Comparison of ENCODE assay signal across 25 cellular contexts in genomic region chr20:1386323-1386722, GRCh38. TPM values are rescaled to one million over a fixed set of nuclear protein-coding genes. Genes with fewer than 3 reads are reported as not detected.
DNase-seq lines count a peak whose midpoint lies in the region; ATAC-seq and TF ChIP-seq lines count a peak whose summit lies in the region.
"Had no signal": no experiment of that assay in that cellular context is flagged by ENCODE, and none has a peak within 500 bp of the region (broad histone marks: within the 10 kb centered on the region; RNA-seq: fewer than 3 reads in every experiment).

No MANE protein-coding gene starts in this region.

- no peaks in the 10 kb centered on the region for H3K36me3 ChIP-seq in vagina
- H3K36me3 ChIP-seq: prostate gland, sigmoid colon had no signal

- H3K27me3 Mint-ChIP-seq in activated naive CD4-positive, alpha-beta T cell treated with anti-CD3 and anti-CD28 coated beads for 36 hours (ENCODE audit: low read depth): no peaks in the 10 kb centered on the region
- H3K27me3 Mint-ChIP-seq in T-cell: no peaks in the 10 kb centered on the region
- H3K27me3 Mint-ChIP-seq: stimulated activated naive B cell treated with anti-CD40 and anti-IgM and Interleukin-4, amounts not matched to agents 10 μg/mL and 1 μg/mL and 100 μg/mL, for 72 hours had no signal

- no peaks in the 10 kb centered on the region for H3K9me3 Mint-ChIP-seq in activated naive CD4-positive, alpha-beta T cell treated with anti-CD3 and anti-CD28 coated beads for 36 hours
- no peaks in the 10 kb centered on the region for H3K9me3 Mint-ChIP-seq in T-cell
- H3K9me3 Mint-ChIP-seq: stimulated activated naive B cell treated with anti-CD40 and anti-IgM and Interleukin-4, amounts not matched to agents 10 μg/mL and 1 μg/mL and 100 μg/mL, for 72 hours had no signal

- H3K27ac ChIP-seq in vagina: no peak overlapping the region
- H3K27ac ChIP-seq: adrenal gland, brain microvascular endothelial cell, prostate gland, sigmoid colon, SJSA1 had no signal

- peak overlapping the region; percentile 47 for H3K27ac Mint-ChIP-seq in activated naive CD4-positive, alpha-beta T cell treated with anti-CD3 and anti-CD28 coated beads for 36 hours
- peak overlapping the region; percentile 46 to 68 for H3K27ac Mint-ChIP-seq in T-cell
- H3K27ac Mint-ChIP-seq: stimulated activated naive B cell treated with anti-CD40 and anti-IgM and Interleukin-4, amounts not matched to agents 10 μg/mL and 1 μg/mL and 100 μg/mL, for 72 hours had no signal

- TF ChIP-seq POLR2A in vagina (IDR thresholded peaks at IDR 0.05): no peak

- peaks cover 24% of the 10 kb centered on the region for H3K36me3 Mint-ChIP-seq in activated naive CD4-positive, alpha-beta T cell treated with anti-CD3 and anti-CD28 coated beads for 36 hours (ENCODE audit: low read depth)
- H3K36me3 Mint-ChIP-seq in T-cell: peaks cover 14% of the 10 kb centered on the region

- H3K4me1 ChIP-seq in vagina: peaks cover 85% of the 10 kb centered on the region

- no peak for DNase-seq in activated naive CD4-positive, alpha-beta T cell treated with anti-CD3 and anti-CD28 coated beads for 36 hours
- no peak for DNase-seq in activated naive CD4-positive, alpha-beta T cell treated with anti-CD3 and anti-CD28 coated beads, Interleukin-2, amount 50 U/mL, for 16 hours
- DNase-seq in T-cell (no peak), left lobe of liver (ENCODE audit: low spot score) (peak; percentile 7), vagina (ENCODE audit: extremely low spot score in 2 of 2) (peak; percentile 25 to 37), NK-92 (lab: John Stamatoyannopoulos, UW; ENCODE audit: unreplicated experiment) (no peak)
- DNase-seq: ACHN; activated CD4-positive, CD25-positive, alpha-beta regulatory T cell treated with anti-CD3 and anti-CD28 coated beads, Interleukin-2, amount 50 U/mL, for 72 hours; adrenal gland; brain microvascular endothelial cell; effector CD8-positive, alpha-beta T cell; left lung; NCI-H1105 treated with DMSO at 0.1 percent for 48 hours; NCI-H2029 treated with DMSO at 0.1 percent for 48 hours; NCI-H2227 treated with DMSO at 0.1 percent for 48 hours; nucleus accumbens; RPMI8226; sigmoid colon; stimulated activated CD4-positive, alpha-beta T cell treated with anti-CD3 and anti-CD28 coated beads, Interleukin-4, amount 100 ng/mL, for 24 hours; stimulated activated naive B cell treated with anti-CD40 and anti-IgM and Interleukin-4, amounts not matched to agents 10 μg/mL and 1 μg/mL and 100 μg/mL, for 72 hours had no signal

- intact Hi-C loops in activated naive CD4-positive, alpha-beta T cell treated with anti-CD3 and anti-CD28 coated beads for 36 hours (cut with micrococcal nuclease): no loop called here
- intact Hi-C loops in vagina (cut with DNase I): no loop called here

- H3K9me3 ChIP-seq in vagina: no peaks in the 10 kb centered on the region
- H3K9me3 ChIP-seq: adrenal gland, HAP-1, left lung, prostate gland, sigmoid colon, SJSA1 had no signal

- ATAC-seq in T-cell (replicated peaks in 1 of 4) (no peak), left lobe of liver (no peak), HG03457 (IDR thresholded peaks at IDR 0.05; ENCODE audit: unreplicated experiment) (no peak), GM18520 (IDR thresholded peaks at IDR 0.05; ENCODE audit: unreplicated experiment) (no peak)
- ATAC-seq: left lung; stimulated activated naive B cell treated with anti-CD40 and anti-IgM and Interleukin-4, amounts not matched to agents 10 μg/mL and 1 μg/mL and 100 μg/mL, for 72 hours had no signal

- no peaks in the 10 kb centered on the region for H3K27me3 ChIP-seq in vagina
- H3K27me3 ChIP-seq: adrenal gland, brain microvascular endothelial cell, left lung, sigmoid colon, SJSA1 had no signal

- no peak overlapping the region for H3K4me3 ChIP-seq in vagina
- H3K4me3 ChIP-seq: adrenal gland, HAP-1, left lung, prostate gland, sigmoid colon, SJSA1 had no signal

- CTCF ChIA-PET in activated naive CD4-positive, alpha-beta T cell treated with anti-CD3 and anti-CD28 coated beads for 36 hours (lab: Charles Lee): interaction anchor here (0.6 to 1.1 kb wide), 2 partner anchors 93 to 278 kb away, joined by 4 to 6 read pairs; no protein-coding TSS in a partner anchor
- CTCF ChIA-PET in T-cell (lab: Charles Lee): no interaction called here

- TF ChIP-seq CTCF in vagina (IDR thresholded peaks at IDR 0.05): no peak

- H3K4me1 Mint-ChIP-seq in activated naive CD4-positive, alpha-beta T cell treated with anti-CD3 and anti-CD28 coated beads for 36 hours (ENCODE audit: low read depth): peaks cover 94% of the 10 kb centered on the region
- H3K4me1 Mint-ChIP-seq in T-cell: peaks cover 93 to 95% (median 94%) of the 10 kb centered on the region in 3 donors

- POLR2A ChIA-PET in T-cell (lab: Charles Lee): no interaction called here

- H3K4me3 Mint-ChIP-seq in activated naive CD4-positive, alpha-beta T cell treated with anti-CD3 and anti-CD28 coated beads for 36 hours: no peak overlapping the region
- peak overlapping the region in 2 of 3 donors; percentile 5 to 82 for H3K4me3 Mint-ChIP-seq in T-cell
- H3K4me3 Mint-ChIP-seq: stimulated activated naive B cell treated with anti-CD40 and anti-IgM and Interleukin-4, amounts not matched to agents 10 μg/mL and 1 μg/mL and 100 μg/mL, for 72 hours had no signal

RNA-seq across cellular contexts. Expression of gene FKBP1A, which starts 6.5 kb away (rescaled TPM):
- total RNA-seq in activated naive CD4-positive, alpha-beta T cell treated with anti-CD3 and anti-CD28 coated beads for 36 hours: 100 to 1,000 TPM; 232 to 237 TPM
- total RNA-seq in T-cell: 10 to 100 TPM; 76.7 to 90.4 (median 79.9) TPM
- total RNA-seq in left lobe of liver: 61.5 TPM
- 212 TPM for total RNA-seq in vagina

RNA-seq across cellular contexts. Expression of gene SDCBP2, which starts 57.4 kb away (rescaled TPM):
- total RNA-seq in activated naive CD4-positive, alpha-beta T cell treated with anti-CD3 and anti-CD28 coated beads for 36 hours: 1 to 10 TPM; 5.5 to 5.8 TPM
- 1 to 10 TPM; 1.1 to 2.4 (median 2.2) TPM for total RNA-seq in T-cell
- 6.4 TPM for total RNA-seq in left lobe of liver
- total RNA-seq in vagina: 43.5 TPM

Comparison
In these comparisons a context has a peak if more than half of its experiments do, and no peak if none do; other contexts are left out.
1. DNase-seq: peak in left lobe of liver (single experiment) and vagina (2 of 2); none in activated naive CD4-positive, alpha-beta T cell treated with anti-CD3 and anti-CD28 coated beads for 36 hours (single experiment), activated naive CD4-positive, alpha-beta T cell treated with anti-CD3 and anti-CD28 coated beads, Interleukin-2, amount 50 U/mL, for 16 hours (single experiment), T-cell (0 of 34) and NK-92 (single experiment).